6 cellular contexts compared by ENCODE assay signal in genomic region chr17:63911657-63912100, GRCh38. TPM values are rescaled to one million over a fixed set of nuclear protein-coding genes. Genes with fewer than 3 reads are reported as not detected.
DNase-seq lines count a peak whose midpoint lies in the region; ATAC-seq and TF ChIP-seq lines count a peak whose summit lies in the region.

No MANE protein-coding gene starts in this region.

- H3K27ac ChIP-seq in left ventricle myocardium inferior (replicated peaks), result no peak overlapping the region

- H3K4me3 ChIP-seq in left ventricle myocardium inferior, result no peak overlapping the region

- H3K36me3 ChIP-seq in left ventricle myocardium inferior, result no peaks in the 10 kb centered on the region

- TF ChIP-seq CTCF in left ventricle myocardium inferior (IDR thresholded peaks at IDR 0.05; ENCODE audit: borderline replicate concordance), result peak; percentile 88

- H3K4me1 ChIP-seq in left ventricle myocardium inferior, result no peaks in the 10 kb centered on the region

- intact Hi-C loops in left ventricle myocardium inferior (cut with micrococcal nuclease), result loop anchor here (10.0 kb wide), 1 partner anchor 113 kb away; the partner anchor contains the start of gene ICAM2

- DNase-seq in SKM-1 treated with dmso at 0.1 percent for 144 hours (lab: John Stamatoyannopoulos, UW; ENCODE audit: unreplicated experiment) (peak; percentile 7), SKM-1 (lab: John Stamatoyannopoulos, UW; ENCODE audit: unreplicated experiment) (no peak), left ventricle myocardium inferior (no peak)
- peak; percentile 88 for DNase-seq in activated CD8-positive, alpha-beta memory T cell treated with anti-CD3 and anti-CD28 coated beads for 24 hours
- peak; percentile 86 for DNase-seq in stimulated activated CD8-positive, alpha-beta memory T cell treated with anti-CD3 and anti-CD28 coated beads, Interleukin-4, amount 100 ng/mL, for 48 hours

- no peak for ATAC-seq in HG03108 (IDR thresholded peaks at IDR 0.05; ENCODE audit: unreplicated experiment)

- H3K9me3 ChIP-seq in left ventricle myocardium inferior (replicated peaks), result no peaks in the 10 kb centered on the region

- H3K27me3 ChIP-seq in left ventricle myocardium inferior (ENCODE audit: low read depth), result peaks cover 27% of the 10 kb centered on the region

RNA-seq across cellular contexts. Expression of gene CSHL1, which starts 0.6 kb away (rescaled TPM):
- not detected for total RNA-seq in left ventricle myocardium inferior

RNA-seq across cellular contexts. Expression of gene GH1, which starts 7.0 kb away (rescaled TPM):
- not detected for total RNA-seq in left ventricle myocardium inferior

RNA-seq across cellular contexts. Expression of gene CSH1, which starts 15.3 kb away (rescaled TPM):
- not detected for total RNA-seq in left ventricle myocardium inferior

RNA-seq across cellular contexts. Expression of gene CD79B, which starts 20.5 kb away (rescaled TPM):
- 4.6 TPM for total RNA-seq in left ventricle myocardium inferior

RNA-seq across cellular contexts. Expression of gene GH2, which starts 29.9 kb away (rescaled TPM):
- not detected for total RNA-seq in left ventricle myocardium inferior

Comparison
In these comparisons a context has a peak if more than half of its experiments do, and no peak if none do; other contexts are left out.
1. DNase-seq: peak in SKM-1 treated with dmso at 0.1 percent for 144 hours (single experiment), activated CD8-positive, alpha-beta memory T cell treated with anti-CD3 and anti-CD28 coated beads for 24 hours (single experiment) and stimulated activated CD8-positive, alpha-beta memory T cell treated with anti-CD3 and anti-CD28 coated beads, Interleukin-4, amount 100 ng/mL, for 48 hours (single experiment); none in SKM-1 (single experiment) and left ventricle myocardium inferior (single experiment).